In the genomic region with DNA sequence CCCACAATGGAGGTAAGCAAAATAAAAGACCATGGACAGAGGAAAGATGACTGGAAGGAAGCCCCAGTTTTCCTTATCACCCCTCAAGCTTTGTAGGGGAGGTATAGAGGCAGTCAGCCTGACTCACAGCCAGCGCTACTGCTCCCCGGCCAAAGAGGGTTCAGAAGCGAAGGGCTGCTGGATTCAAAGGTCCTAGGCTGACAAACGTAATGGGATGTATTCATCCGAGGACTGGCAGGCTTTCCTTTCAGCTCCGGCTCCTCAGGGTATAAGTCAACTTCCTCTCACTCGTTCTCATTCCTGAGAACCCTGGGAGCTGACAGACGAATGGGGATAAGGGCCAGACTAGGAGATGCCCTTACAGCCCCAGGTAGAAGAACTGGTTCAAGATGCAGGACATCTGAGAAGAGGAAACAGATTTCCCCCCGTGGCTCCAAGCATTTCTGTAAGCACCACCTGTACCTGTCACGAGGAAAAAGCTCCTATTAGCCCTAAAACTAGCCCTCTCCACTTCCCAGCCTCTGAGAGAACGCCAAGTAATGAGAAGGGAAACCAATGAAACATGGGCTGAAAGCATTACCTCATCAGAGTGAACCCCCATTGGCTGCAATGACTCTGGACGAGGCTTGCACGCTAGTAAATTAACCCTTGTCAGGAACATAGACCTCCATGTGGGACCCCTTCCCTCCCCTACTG, we compare ENCODE assay signal across 15 cellular contexts. TPM values are rescaled to one million over a fixed set of nuclear protein-coding genes. Genes with fewer than 3 reads are reported as not detected.
A peak's percentile ranks its signal among the peaks of the same experiment; 100 is the strongest.
DNase-seq lines count a peak whose midpoint lies in the region; ATAC-seq and TF ChIP-seq lines count a peak whose summit lies in the region.
"Had no signal": no experiment of that assay in that cellular context is flagged by ENCODE, and none has a peak within 500 bp of the region (broad histone marks: within the 10 kb centered on the region; RNA-seq: fewer than 3 reads in every experiment).

No MANE protein-coding gene starts in this region.

- DNase-seq in Caco-2 (no peak), NCI-H2227 (lab: John Stamatoyannopoulos, UW; ENCODE audit: unreplicated experiment) (peak; percentile 72), dorsolateral prefrontal cortex (peak in 9 of 10 donors; percentile 39 to 80 (median 60)), middle frontal gyrus (ENCODE audit: extremely low spot score, low spot score) (peak; percentile 84), GM03348 (ENCODE audit: low spot score) (no peak), NCI-H187 (lab: John Stamatoyannopoulos, UW) (no peak)
- no peak for DNase-seq in activated CD4-positive, alpha-beta T cell treated with anti-CD3 and anti-CD28 coated beads for 1 hour
- DNase-seq: activated B cell treated with CpG ODN at 0.5 μM for 24 hours; effector memory CD4-positive, alpha-beta T cell; NCI-H1694; psoas muscle had no signal

- no peaks in the 10 kb centered on the region for H3K4me1 ChIP-seq in Caco-2
- H3K4me1 ChIP-seq: psoas muscle had no signal

- TSS peak; percentile 50 for BruUV-seq in Caco-2 (replicated peaks; lab: Mats Ljungman, UMichigan)

- H3K27ac ChIP-seq in dorsolateral prefrontal cortex = peak overlapping the region; percentile 66 to 96 (median 90)
- H3K27ac ChIP-seq: psoas muscle had no signal

- CTCF ChIA-PET in Caco-2 (lab: Charles Lee) = interaction anchor here (1.6 kb wide), 1 partner anchor 19 kb away, joined by 5 read pairs; no protein-coding TSS in a partner anchor

- H3K9me3 ChIP-seq in Caco-2 = no peaks in the 10 kb centered on the region
- H3K9me3 ChIP-seq: psoas muscle had no signal

- H3K36me3 Mint-ChIP-seq in Caco-2 (ENCODE audit: insufficient read depth, unreplicated experiment) = no peaks in the 10 kb centered on the region

- no peaks in the 10 kb centered on the region for H3K27me3 ChIP-seq in Caco-2 (replicated peaks; ENCODE audit: control insufficient read depth, insufficient read depth, low read length)
- H3K27me3 ChIP-seq in dorsolateral prefrontal cortex = no peaks in the 10 kb centered on the region

- no peaks in the 10 kb centered on the region for H3K9me3 Mint-ChIP-seq in Caco-2 (ENCODE audit: unreplicated experiment)
- H3K9me3 Mint-ChIP-seq: activated B cell treated with CpG ODN at 0.5 μM for 24 hours had no signal

- intact Hi-C loops in Caco-2 (cut with micrococcal nuclease; ENCODE audit: unreplicated experiment) = no loop called here
- intact Hi-C loops in dorsolateral prefrontal cortex (cut with DNase I) = no loop called here

- H3K4me1 Mint-ChIP-seq in Caco-2 (ENCODE audit: low read depth, unreplicated experiment) = peaks cover 11% of the 10 kb centered on the region
- H3K4me1 Mint-ChIP-seq: B cell had no signal

- no peaks in the 10 kb centered on the region; the same call in 1 of the 2 replicates for H3K36me3 ChIP-seq in Caco-2 (ENCODE audit: control insufficient read depth, insufficient read depth, low read length)

- no peak overlapping the region for H3K4me3 Mint-ChIP-seq in Caco-2 (ENCODE audit: unreplicated experiment)
- H3K4me3 Mint-ChIP-seq: activated B cell treated with CpG ODN at 0.5 μM for 24 hours, B cell had no signal

- H3K27me3 Mint-ChIP-seq in Caco-2 (ENCODE audit: insufficient read depth, unreplicated experiment) = no peaks in the 10 kb centered on the region
- H3K27me3 Mint-ChIP-seq: activated B cell treated with CpG ODN at 0.5 μM for 24 hours, B cell had no signal

- no peak for TF ChIP-seq CTCF in Caco-2 (IDR thresholded peaks at IDR 0.05; ENCODE audit: insufficient read depth in 1 of 2, low read depth in 1 of 2, low read length in 1 of 2, severe bottlenecking in 1 of 2, unreplicated experiment in 1 of 2)
- TF ChIP-seq CTCF in dorsolateral prefrontal cortex (IDR thresholded peaks at IDR 0.05 in 54 of 56, conservative IDR thresholded peaks at IDR 0.05 in 2 of 56; ENCODE audit: low read depth in 1 of 56, partially characterized antibody in 56 of 56) = peak in 1 of 56 donors; percentile 11

- peak overlapping the region; percentile 9; the same call in 1 of the 2 replicates for H3K4me3 ChIP-seq in Caco-2 (ENCODE audit: low read depth, low read length)
- H3K4me3 ChIP-seq in dorsolateral prefrontal cortex = peak overlapping the region; percentile 34 to 75 (median 59)
- H3K4me3 ChIP-seq: psoas muscle had no signal

- ATAC-seq in GM21717 (IDR thresholded peaks at IDR 0.05; ENCODE audit: unreplicated experiment) = no peak
- ATAC-seq: psoas muscle, Right ventricle myocardium inferior had no signal

- POLR2A ChIA-PET in Caco-2 (lab: Charles Lee) = no interaction called here

- H3K27ac Mint-ChIP-seq in Caco-2 (ENCODE audit: unreplicated experiment) = no peak overlapping the region
- H3K27ac Mint-ChIP-seq: activated B cell treated with CpG ODN at 0.5 μM for 24 hours, B cell had no signal

RNA-seq across cellular contexts. Expression of a gene that starts 22.1 kb away (rescaled TPM):
- total RNA-seq in Caco-2 (2022) (49.0 and 55.8 TPM in 2 replicates), dorsolateral prefrontal cortex (100 to 1,000 TPM in 22 of 120 experiments, 10 to 100 TPM in 98; 61.9 to 120 (median 86.7) TPM)

RNA-seq across cellular contexts. Expression of a gene that starts 28.8 kb away (rescaled TPM):
- total RNA-seq in Caco-2 (2022) (not detected in 2 replicates), dorsolateral prefrontal cortex (1 to 10 TPM in 9 of 120 experiments, under 1 TPM in 68, not detected in 43; 0.28 to 1.5 (median 0.52) TPM)
- total RNA-seq: activated B cell treated with CpG ODN at 0.5 μM for 24 hours, B cell, psoas muscle, Right ventricle myocardium inferior, urinary bladder had no signal

Comparison
In these comparisons a context has a peak if more than half of its experiments do, and no peak if none do; other contexts are left out.
1. DNase-seq: peak in NCI-H2227 (single experiment), dorsolateral prefrontal cortex (9 of 10) and middle frontal gyrus (single experiment); none in Caco-2 (0 of 2), GM03348 (single experiment), activated CD4-positive, alpha-beta T cell treated with anti-CD3 and anti-CD28 coated beads for 1 hour (single experiment) and NCI-H187 (0 of 2).